ENCODE assay signal across 9 cellular contexts in genomic region chr3:50268703-50269451, GRCh38. TPM values are rescaled to one million over a fixed set of nuclear protein-coding genes. Genes with fewer than 3 reads are reported as not detected.
DNase-seq lines count a peak whose midpoint lies in the region; ATAC-seq and TF ChIP-seq lines count a peak whose summit lies in the region.
"Had no signal": no experiment of that assay in that cellular context is flagged by ENCODE, and none has a peak within 500 bp of the region (broad histone marks: within the 10 kb centered on the region; RNA-seq: fewer than 3 reads in every experiment).

Gene SEMA3B, plus strand, starts transcription at chr3:50269147. Its CDS starts 94 bp downstream, at chr3:50269241.

- H3K27me3 Mint-ChIP-seq in activated T-helper 17 cell treated with anti-CD3 and anti-CD28 coated beads, Interleukin-2, amount 50 U/mL, for 72 hours = peaks cover 3% of the 10 kb centered on the region
- H3K27me3 Mint-ChIP-seq in T-helper 2 cell treated with Interferon-gamma antibody and Interleukin-4, amounts not matched to agents 5 μg/mL and 100 μg/mL, for 36 hours (ENCODE audit: low read depth) = peaks cover 21% of the 10 kb centered on the region

- peak; percentile 88 for DNase-seq in M059J (ENCODE audit: low read depth)
- DNase-seq in epithelial cell of proximal tubule (ENCODE audit: low read depth) = no peak
- peak; percentile 65 for DNase-seq in myocyte (ENCODE audit: low read depth)
- no peak for DNase-seq in T-helper 2 cell treated with Interferon-gamma antibody and Interleukin-4, amounts not matched to agents 5 μg/mL and 100 μg/mL, for 36 hours (ENCODE audit: low spot score)
- DNase-seq in RPMI8226 = no peak

- no peak for TF ChIP-seq CTCF in 22Rv1 (IDR thresholded peaks at IDR 0.05)
- no peak for TF ChIP-seq CTCF in epithelial cell of proximal tubule (conservative IDR thresholded peaks at IDR 0.05; ENCODE audit: low read depth, low read length)

- no peaks in the 10 kb centered on the region for H3K9me3 Mint-ChIP-seq in activated T-helper 17 cell treated with anti-CD3 and anti-CD28 coated beads, Interleukin-2, amount 50 U/mL, for 72 hours
- no peaks in the 10 kb centered on the region for H3K9me3 Mint-ChIP-seq in T-helper 2 cell treated with Interferon-gamma antibody and Interleukin-4, amounts not matched to agents 5 μg/mL and 100 μg/mL, for 36 hours
- H3K9me3 Mint-ChIP-seq: CD4-positive, alpha-beta memory T cell had no signal

- H3K27ac Mint-ChIP-seq in activated T-helper 17 cell treated with anti-CD3 and anti-CD28 coated beads, Interleukin-2, amount 50 U/mL, for 72 hours = no peak within 1 kb of the TSS
- H3K27ac Mint-ChIP-seq in T-helper 2 cell treated with Interferon-gamma antibody and Interleukin-4, amounts not matched to agents 5 μg/mL and 100 μg/mL, for 36 hours = no peak within 1 kb of the TSS

- peak within 1 kb of the TSS; percentile 68 for H3K4me3 ChIP-seq in epithelial cell of proximal tubule (ENCODE audit: low read depth, low read length)

- ATAC-seq in HG03521 (IDR thresholded peaks at IDR 0.05; ENCODE audit: unreplicated experiment) = no peak
- no peak for ATAC-seq in activated T-helper 17 cell treated with anti-CD3 and anti-CD28 coated beads, Interleukin-2, amount 50 U/mL, for 72 hours (replicated peaks)

- H3K4me3 Mint-ChIP-seq in activated T-helper 17 cell treated with anti-CD3 and anti-CD28 coated beads, Interleukin-2, amount 50 U/mL, for 72 hours = no peak within 1 kb of the TSS
- no peak within 1 kb of the TSS for H3K4me3 Mint-ChIP-seq in T-helper 2 cell treated with Interferon-gamma antibody and Interleukin-4, amounts not matched to agents 5 μg/mL and 100 μg/mL, for 36 hours
- H3K4me3 Mint-ChIP-seq: CD4-positive, alpha-beta memory T cell had no signal

- H3K36me3 Mint-ChIP-seq in activated T-helper 17 cell treated with anti-CD3 and anti-CD28 coated beads, Interleukin-2, amount 50 U/mL, for 72 hours (ENCODE audit: low read depth) = no peaks in the 10 kb centered on the region
- no peaks in the 10 kb centered on the region for H3K36me3 Mint-ChIP-seq in T-helper 2 cell treated with Interferon-gamma antibody and Interleukin-4, amounts not matched to agents 5 μg/mL and 100 μg/mL, for 36 hours (ENCODE audit: low read depth)
- H3K36me3 Mint-ChIP-seq: CD4-positive, alpha-beta memory T cell had no signal

- peak within 1 kb of the TSS; percentile 73 for H3K27ac ChIP-seq in 22Rv1

- H3K4me1 Mint-ChIP-seq in activated T-helper 17 cell treated with anti-CD3 and anti-CD28 coated beads, Interleukin-2, amount 50 U/mL, for 72 hours = peaks cover 4% of the 10 kb centered on the region
- H3K4me1 Mint-ChIP-seq in T-helper 2 cell treated with Interferon-gamma antibody and Interleukin-4, amounts not matched to agents 5 μg/mL and 100 μg/mL, for 36 hours (ENCODE audit: low read depth) = peaks cover 5% of the 10 kb centered on the region

RNA-seq across cellular contexts. Expression of gene SEMA3B, which starts in this region (rescaled TPM):
- total RNA-seq in M059J (2014; rRNA removed; shearing (Covaris generic)) = 12.0 and 22.5 TPM in 2 replicates
- 4.6 and 29.5 TPM in 2 replicates for total RNA-seq in epithelial cell of proximal tubule
- 8.3 and 14.0 TPM in 2 replicates for total RNA-seq in myocyte
- polyA plus RNA-seq in myocyte (2012) = 12.5 TPM
- 1 to 10 TPM; 1.2 to 2.3 TPM for total RNA-seq in activated T-helper 17 cell treated with anti-CD3 and anti-CD28 coated beads, Interleukin-2, amount 50 U/mL, for 72 hours
- polyA plus RNA-seq: CD4-positive, alpha-beta memory T cell had no signal

Comparison
In these comparisons a context has a peak if more than half of its experiments do, and no peak if none do; other contexts are left out.
1. DNase-seq: peak in M059J (single experiment) and myocyte (single experiment); none in epithelial cell of proximal tubule (single experiment), T-helper 2 cell treated with Interferon-gamma antibody and Interleukin-4, amounts not matched to agents 5 μg/mL and 100 μg/mL, for 36 hours (single experiment) and RPMI8226 (single experiment).